ENCODE assay signal across 10 cellular contexts in genomic region chr15:64865998-64866520, GRCh38. TPM values are rescaled to one million over a fixed set of nuclear protein-coding genes. Genes with fewer than 3 reads are reported as not detected.
DNase-seq lines count a peak whose midpoint lies in the region; ATAC-seq and TF ChIP-seq lines count a peak whose summit lies in the region.
"Had no signal": no experiment of that assay in that cellular context is flagged by ENCODE, and none has a peak within 500 bp of the region (broad histone marks: within the 10 kb centered on the region; RNA-seq: fewer than 3 reads in every experiment).

No MANE protein-coding gene starts in this region.

- H3K27ac ChIP-seq in HUES6 (ENCODE audit: low read depth, low read length): peak overlapping the region; percentile 21
- H3K27ac ChIP-seq in left lung: peak overlapping the region in 1 of 2 donors; percentile 37
- H3K27ac ChIP-seq in transverse colon: peak overlapping the region; percentile 54 to 65 (median 56)

- intact Hi-C loops in left lung (cut with DNase I) (no loop called here), transverse colon (cut with DNase I; ENCODE audit: low total_unique reads) (no loop called here)

- in situ Hi-C loops in transverse colon (cut with MboI; ENCODE audit: low pct_ligation_motif_present in 1 of 4, low pct_unique_long_range_greater_than_20kb in 1 of 4, low sequenced_read_pairs in 3 of 4): no loop called here

- no peak for TF ChIP-seq EP300 in transverse colon (IDR thresholded peaks at IDR 0.05; ENCODE audit: low read depth)

- 82% methylated on average over 6 of the region's 6 CpGs; no CpG with 5 or more reads in 1 of the 2 donors for WGBS in transverse colon (ENCODE audit: low coverage in 1 of 2), 2 donors

- H3K36me3 ChIP-seq in HUES6 (ENCODE audit: control insufficient read depth, insufficient read depth, low read length) (peaks cover 45% of the 10 kb centered on the region), left lung (peaks cover 0 to 75% of the 10 kb centered on the region in 2 donors), transverse colon (peaks cover 0 to 9% (median 0%) of the 10 kb centered on the region in 4 donors)

- H3K9me3 ChIP-seq in HUES6 (ENCODE audit: control insufficient read depth, insufficient read depth, low read depth, low read length) (no peaks in the 10 kb centered on the region), left lung (no peaks in the 10 kb centered on the region), transverse colon (no peaks in the 10 kb centered on the region)

- DNase-seq in dedifferentiated amniotic fluid mesenchymal stem cell (ENCODE audit: extremely low spot score): peak; percentile 68
- no peak for DNase-seq in left lung
- DNase-seq in transverse colon: peak; percentile 29
- DNase-seq in OCI-M1 (lab: John Stamatoyannopoulos, UW): no peak
- DNase-seq: activated naive CD8-positive, alpha-beta T cell treated with anti-CD3 and anti-CD28 coated beads, Interleukin-2, amount 10 ng/mL, durations not matched to agents 7 days and 5 days; NCI-H1694 treated with DMSO at 0.1 percent for 48 hours; T-helper 2 cell had no signal

- TF ChIP-seq POLR2A in transverse colon (IDR thresholded peaks at IDR 0.05): no peak

- no peak overlapping the region for H3K9ac ChIP-seq in HUES6 (ENCODE audit: low read length)

- peaks cover 42% of the 10 kb centered on the region for H3K4me1 ChIP-seq in HUES6 (ENCODE audit: control insufficient read depth, insufficient read depth, low read length)
- peaks cover 0 to 80% of the 10 kb centered on the region in 2 donors for H3K4me1 ChIP-seq in left lung
- H3K4me1 ChIP-seq in transverse colon: peaks cover 0 to 18% (median 13%) of the 10 kb centered on the region in 4 donors

- no peaks in the 10 kb centered on the region for H3K27me3 ChIP-seq in HUES6 (ENCODE audit: control insufficient read depth, insufficient read depth, low read length)
- H3K27me3 ChIP-seq in left lung: no peaks in the 10 kb centered on the region
- no peaks in the 10 kb centered on the region for H3K27me3 ChIP-seq in transverse colon

- TF ChIP-seq CTCF in left lung (IDR thresholded peaks at IDR 0.05): no peak
- no peak for TF ChIP-seq CTCF in transverse colon (IDR thresholded peaks at IDR 0.05)

- H3K4me3 ChIP-seq in HUES6 (ENCODE audit: low read depth, low read length): no peak overlapping the region
- H3K4me3 ChIP-seq in left lung: no peak overlapping the region
- no peak overlapping the region for H3K4me3 ChIP-seq in transverse colon

- ATAC-seq in left lung (peak; percentile 6), GM18873 (IDR thresholded peaks at IDR 0.05; ENCODE audit: low FRiP score, unreplicated experiment) (no peak), GM21526 (IDR thresholded peaks at IDR 0.05; ENCODE audit: low FRiP score, unreplicated experiment) (no peak)

RNA-seq across cellular contexts. Expression of gene PLEKHO2, which starts 24.3 kb away (rescaled TPM):
- total RNA-seq in left lung: 10 to 100 TPM; 34.5 to 91.8 TPM
- total RNA-seq in transverse colon: 10 to 100 TPM in 2 of 4 donors, 1 to 10 TPM in 2; 4.6 to 12.3 (median 9.8) TPM

RNA-seq across cellular contexts. Expression of gene PIF1, which starts 40.6 kb away (rescaled TPM):
- total RNA-seq in left lung (1 to 10 TPM; 1.6 to 2.7 TPM), transverse colon (10 to 100 TPM in 1 of 4 donors, 1 to 10 TPM in 3; 1.1 to 49.8 (median 2.3) TPM)

RNA-seq across cellular contexts. Expression of gene ANKDD1A, which starts 45.6 kb away (rescaled TPM):
- total RNA-seq in left lung (1 to 10 TPM; 3.4 to 6.3 TPM), transverse colon (1 to 10 TPM in 3 of 4 donors, under 1 TPM in 1; 0.82 to 7.1 (median 3.2) TPM)

Comparison
In these comparisons a context has a peak if more than half of its experiments do, and no peak if none do; other contexts are left out.
1. DNase-seq: peak in dedifferentiated amniotic fluid mesenchymal stem cell (single experiment) and transverse colon (single experiment); none in left lung (0 of 2) and OCI-M1 (single experiment).